ENCODE assay signal across 1 cellular context in the genomic region with DNA sequence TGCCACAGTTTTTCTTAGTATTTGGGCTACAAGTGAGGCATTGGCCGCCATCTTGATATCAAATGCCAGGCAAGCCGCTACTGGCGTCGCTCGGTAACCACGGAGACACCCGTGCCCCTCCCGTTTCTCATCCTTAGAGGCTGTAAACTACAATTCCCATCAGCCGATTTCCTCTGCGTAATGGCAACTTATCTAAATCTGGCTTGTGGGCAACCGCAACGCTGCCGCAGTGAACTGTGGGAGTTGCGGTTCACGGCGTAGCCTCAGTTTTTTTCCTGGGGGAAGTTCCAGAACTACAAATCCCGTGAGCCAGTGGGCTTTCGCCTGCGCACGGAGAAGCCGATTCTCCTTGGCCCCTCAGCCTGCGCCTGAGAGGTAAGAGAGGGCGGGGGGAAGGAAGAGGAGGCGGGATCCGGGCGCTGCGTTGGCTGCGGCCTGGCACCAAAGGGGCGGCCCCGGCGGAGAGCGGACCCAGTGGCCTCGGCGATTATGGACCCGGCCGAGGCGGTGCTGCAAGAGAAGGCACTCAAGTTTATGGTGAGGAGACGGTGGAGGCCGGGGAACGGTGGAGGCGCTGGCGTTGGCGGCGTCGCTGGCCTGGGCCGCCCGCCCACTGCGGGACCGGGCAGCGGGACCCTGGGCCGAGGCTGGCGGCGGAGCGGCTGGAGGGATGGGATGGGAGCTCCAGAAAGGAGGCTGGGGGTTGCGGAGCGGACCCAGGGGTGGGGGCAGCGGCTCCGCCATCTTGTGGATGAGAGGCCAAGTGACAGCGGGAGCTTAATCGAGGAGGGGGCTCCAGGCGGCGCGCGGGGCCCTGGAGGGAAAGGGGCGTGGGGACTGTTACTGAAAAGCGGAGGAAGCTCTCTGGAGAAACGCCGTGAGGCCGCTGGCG.
TF ChIP-seq lines count a peak whose summit lies in the region.

TSS of gene BTRC (plus strand) at position 474 of the 892 bp plus-strand sequence. CDS start at position 490, 16 bp downstream.

TF ChIP-seq in HepG2, 621 proteins besides CTCF, POLR2A, EP300 and RAD21 (continued from another document and continues in another):
- TF ChIP-seq PRDM4 (CRISPR knock-in tag; IDR thresholded peaks at IDR 0.05; ENCODE audit: borderline replicate concordance): no peak
- TF ChIP-seq ZNF337 (CRISPR knock-in tag; IDR thresholded peaks at IDR 0.05; ENCODE audit: borderline replicate concordance, low read depth): 0 out of 2 replicates have a peak, but pooled peaks have one; percentile 66
- TF ChIP-seq MXD4 (CRISPR knock-in tag; IDR thresholded peaks at IDR 0.05): no peak; the same call in 1 of the 2 replicates
- no peak for TF ChIP-seq SRSF9 (IDR thresholded peaks at IDR 0.05; ENCODE audit: borderline replicate concordance, insufficient read depth, low read depth, low read length, poor library complexity, severe bottlenecking)
- TF ChIP-seq SP4 (CRISPR knock-in tag; IDR thresholded peaks at IDR 0.05): no peak; the same call in none of the 2 replicates
- TF ChIP-seq, protein P1, sequence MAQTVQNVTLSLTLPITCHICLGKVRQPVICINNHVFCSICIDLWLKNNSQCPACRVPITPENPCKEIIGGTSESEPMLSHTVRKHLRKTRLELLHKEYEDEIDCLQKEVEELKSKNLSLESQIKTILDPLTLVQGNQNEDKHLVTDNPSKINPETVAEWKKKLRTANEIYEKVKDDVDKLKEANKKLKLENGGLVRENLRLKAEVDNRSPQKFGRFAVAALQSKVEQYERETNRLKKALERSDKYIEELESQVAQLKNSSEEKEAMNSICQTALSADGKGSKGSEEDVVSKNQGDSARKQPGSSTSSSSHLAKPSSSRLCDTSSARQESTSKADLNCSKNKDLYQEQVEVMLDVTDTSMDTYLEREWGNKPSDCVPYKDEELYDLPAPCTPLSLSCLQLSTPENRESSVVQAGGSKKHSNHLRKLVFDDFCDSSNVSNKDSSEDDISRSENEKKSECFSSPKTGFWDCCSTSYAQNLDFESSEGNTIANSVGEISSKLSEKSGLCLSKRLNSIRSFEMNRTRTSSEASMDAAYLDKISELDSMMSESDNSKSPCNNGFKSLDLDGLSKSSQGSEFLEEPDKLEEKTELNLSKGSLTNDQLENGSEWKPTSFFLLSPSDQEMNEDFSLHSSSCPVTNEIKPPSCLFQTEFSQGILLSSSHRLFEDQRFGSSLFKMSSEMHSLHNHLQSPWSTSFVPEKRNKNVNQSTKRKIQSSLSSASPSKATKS (CRISPR knock-in tag; IDR thresholded peaks at IDR 0.05): 0 out of 2 replicates have a peak, but pooled peaks have one; percentile 81
- no peak for TF ChIP-seq ZNF572 (CRISPR knock-in tag; IDR thresholded peaks at IDR 0.05)
- peak; percentile 93 for TF ChIP-seq ATF1 (CRISPR knock-in tag; IDR thresholded peaks at IDR 0.05)
- no peak for TF ChIP-seq ZFP37 (CRISPR knock-in tag; IDR thresholded peaks at IDR 0.05; ENCODE audit: borderline replicate concordance)
- TF ChIP-seq ZFY (CRISPR knock-in tag; IDR thresholded peaks at IDR 0.05): peak; percentile 98
- no peak for TF ChIP-seq ZNF570 (CRISPR knock-in tag; IDR thresholded peaks at IDR 0.05; ENCODE audit: borderline replicate concordance)
- peak; percentile 77; the same call in 1 of the 2 replicates for TF ChIP-seq SIX1 (CRISPR knock-in tag; IDR thresholded peaks at IDR 0.05; ENCODE audit: borderline replicate concordance)
- TF ChIP-seq, protein P2, sequence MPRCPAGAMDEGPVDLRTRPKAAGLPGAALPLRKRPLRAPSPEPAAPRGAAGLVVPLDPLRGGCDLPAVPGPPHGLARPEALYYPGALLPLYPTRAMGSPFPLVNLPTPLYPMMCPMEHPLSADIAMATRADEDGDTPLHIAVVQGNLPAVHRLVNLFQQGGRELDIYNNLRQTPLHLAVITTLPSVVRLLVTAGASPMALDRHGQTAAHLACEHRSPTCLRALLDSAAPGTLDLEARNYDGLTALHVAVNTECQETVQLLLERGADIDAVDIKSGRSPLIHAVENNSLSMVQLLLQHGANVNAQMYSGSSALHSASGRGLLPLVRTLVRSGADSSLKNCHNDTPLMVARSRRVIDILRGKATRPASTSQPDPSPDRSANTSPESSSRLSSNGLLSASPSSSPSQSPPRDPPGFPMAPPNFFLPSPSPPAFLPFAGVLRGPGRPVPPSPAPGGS (CRISPR knock-in tag; IDR thresholded peaks at IDR 0.05): peak; percentile 87; the same call in 1 of the 2 replicates
- TF ChIP-seq ZKSCAN5 (CRISPR knock-in tag; IDR thresholded peaks at IDR 0.05): no peak
- TF ChIP-seq ZNF264 (CRISPR knock-in tag; IDR thresholded peaks at IDR 0.05): 0 out of 2 replicates have a peak, but pooled peaks have one; percentile 41
- TF ChIP-seq KDM4B (CRISPR knock-in tag; IDR thresholded peaks at IDR 0.05): 0 out of 2 replicates have a peak, but pooled peaks have one; percentile 42
- no peak for TF ChIP-seq XBP1 (CRISPR knock-in tag; IDR thresholded peaks at IDR 0.05)
- no peak for TF ChIP-seq ZNF746 (CRISPR knock-in tag; IDR thresholded peaks at IDR 0.05)
- TF ChIP-seq PRDM10 (CRISPR knock-in tag; IDR thresholded peaks at IDR 0.05; ENCODE audit: low read depth): peak; percentile 81
- TF ChIP-seq ZNF546 (CRISPR knock-in tag; conservative IDR thresholded peaks at IDR 0.05): peak; percentile 19; the same call in 1 of the 2 replicates
- peak; percentile 53 for TF ChIP-seq CEBPG (CRISPR knock-in tag; IDR thresholded peaks at IDR 0.05)
- TF ChIP-seq CREM (IDR thresholded peaks at IDR 0.05): peak; percentile 99
- TF ChIP-seq CREM (CRISPR knock-in tag; IDR thresholded peaks at IDR 0.05): no peak
- no peak for TF ChIP-seq NFIB (CRISPR knock-in tag; IDR thresholded peaks at IDR 0.05; ENCODE audit: borderline replicate concordance)
- no peak for TF ChIP-seq HHEX (CRISPR knock-in tag; IDR thresholded peaks at IDR 0.05)
- TF ChIP-seq ESRRA (CRISPR knock-in tag; IDR thresholded peaks at IDR 0.05; ENCODE audit: low read depth): peak; percentile 78; the same call in 1 of the 2 replicates
- no peak for TF ChIP-seq ZNF577 (CRISPR knock-in tag; IDR thresholded peaks at IDR 0.05; ENCODE audit: borderline replicate concordance, low read depth)
- TF ChIP-seq ZBTB7B (CRISPR knock-in tag; IDR thresholded peaks at IDR 0.05): peak; percentile 20; the same call in 1 of the 2 replicates
- TF ChIP-seq AGO2 (optimal IDR thresholded peaks at IDR 0.05; ENCODE audit: low read depth, low read length): peak; percentile 40
- TF ChIP-seq TBP (CRISPR knock-in tag; IDR thresholded peaks at IDR 0.05): peak; percentile 91; the same call in 1 of the 2 replicates
- TF ChIP-seq ZNF331 (CRISPR knock-in tag; IDR thresholded peaks at IDR 0.05): 0 out of 2 replicates have a peak, but pooled peaks have one; percentile 63
- TF ChIP-seq, protein P3, sequence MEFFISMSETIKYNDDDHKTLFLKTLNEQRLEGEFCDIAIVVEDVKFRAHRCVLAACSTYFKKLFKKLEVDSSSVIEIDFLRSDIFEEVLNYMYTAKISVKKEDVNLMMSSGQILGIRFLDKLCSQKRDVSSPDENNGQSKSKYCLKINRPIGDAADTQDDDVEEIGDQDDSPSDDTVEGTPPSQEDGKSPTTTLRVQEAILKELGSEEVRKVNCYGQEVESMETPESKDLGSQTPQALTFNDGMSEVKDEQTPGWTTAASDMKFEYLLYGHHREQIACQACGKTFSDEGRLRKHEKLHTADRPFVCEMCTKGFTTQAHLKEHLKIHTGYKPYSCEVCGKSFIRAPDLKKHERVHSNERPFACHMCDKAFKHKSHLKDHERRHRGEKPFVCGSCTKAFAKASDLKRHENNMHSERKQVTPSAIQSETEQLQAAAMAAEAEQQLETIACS (CRISPR knock-in tag; IDR thresholded peaks at IDR 0.05): no peak
- 0 out of 2 replicates have a peak, but pooled peaks have one; percentile 42 for TF ChIP-seq PATZ1 (CRISPR knock-in tag; IDR thresholded peaks at IDR 0.05)
- 0 out of 2 replicates have a peak, but pooled peaks have one; percentile 14 for TF ChIP-seq NCOA2 (CRISPR knock-in tag; IDR thresholded peaks at IDR 0.05)
- peak; percentile 98 for TF ChIP-seq IRF2 (CRISPR knock-in tag; IDR thresholded peaks at IDR 0.05)
- TF ChIP-seq KMT2B (CRISPR knock-in tag; IDR thresholded peaks at IDR 0.05): peak; percentile 43; the same call in 1 of the 2 replicates
- no peak for TF ChIP-seq ZNF292 (CRISPR knock-in tag; IDR thresholded peaks at IDR 0.05; ENCODE audit: borderline replicate concordance, low read depth)
- peak; percentile 77 for TF ChIP-seq NKX3-1 (CRISPR knock-in tag; IDR thresholded peaks at IDR 0.05)
- no peak for TF ChIP-seq MAFG (CRISPR knock-in tag; IDR thresholded peaks at IDR 0.05)
- peak; percentile 75; the same call in 1 of the 2 replicates for TF ChIP-seq ZBTB7A (CRISPR knock-in tag; IDR thresholded peaks at IDR 0.05)
- no peak for TF ChIP-seq TCF7L2 (IDR thresholded peaks at IDR 0.05; ENCODE audit: low read depth, low read length)
- TF ChIP-seq ZNF317 (CRISPR knock-in tag; IDR thresholded peaks at IDR 0.05): no peak
- no peak for TF ChIP-seq ZNF329 (CRISPR knock-in tag; IDR thresholded peaks at IDR 0.05; ENCODE audit: low read depth)
- peak; percentile 75; the same call in 1 of the 2 replicates for TF ChIP-seq ZFP90 (CRISPR knock-in tag; IDR thresholded peaks at IDR 0.05; ENCODE audit: borderline replicate concordance)
- TF ChIP-seq CENPX (CRISPR knock-in tag; IDR thresholded peaks at IDR 0.05): no peak
- peak; percentile 74; the same call in 1 of the 2 replicates for TF ChIP-seq PHF21A (CRISPR knock-in tag; IDR thresholded peaks at IDR 0.05)
- TF ChIP-seq EZH2 (conservative IDR thresholded peaks at IDR 0.05; ENCODE audit: low read depth, low read length): no peak
- TF ChIP-seq ETV5 (CRISPR knock-in tag; IDR thresholded peaks at IDR 0.05; ENCODE audit: borderline replicate concordance): peak; percentile 63; the same call in 1 of the 2 replicates
- no peak for TF ChIP-seq ZNF207 (IDR thresholded peaks at IDR 0.05; ENCODE audit: borderline replicate concordance)
- no peak for TF ChIP-seq CCDC6 (CRISPR knock-in tag; IDR thresholded peaks at IDR 0.05)
- TF ChIP-seq KLF11 (CRISPR knock-in tag; IDR thresholded peaks at IDR 0.05): 0 out of 2 replicates have a peak, but pooled peaks have one; percentile 44
- TF ChIP-seq KLF12 (CRISPR knock-in tag; IDR thresholded peaks at IDR 0.05; ENCODE audit: borderline replicate concordance): peak; percentile 69
- peak; percentile 91 for TF ChIP-seq ASH2L (IDR thresholded peaks at IDR 0.05; ENCODE audit: insufficient read length, low read depth, low read length)
- peak; percentile 52; the same call in 1 of the 2 replicates for TF ChIP-seq ZNF350 (CRISPR knock-in tag; IDR thresholded peaks at IDR 0.05; ENCODE audit: borderline replicate concordance, low read depth)
- TF ChIP-seq, protein P4, sequence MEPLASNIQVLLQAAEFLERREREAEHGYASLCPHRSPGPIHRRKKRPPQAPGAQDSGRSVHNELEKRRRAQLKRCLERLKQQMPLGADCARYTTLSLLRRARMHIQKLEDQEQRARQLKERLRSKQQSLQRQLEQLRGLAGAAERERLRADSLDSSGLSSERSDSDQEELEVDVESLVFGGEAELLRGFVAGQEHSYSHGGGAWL (CRISPR knock-in tag; IDR thresholded peaks at IDR 0.05): no peak; the same call in 1 of the 2 replicates
